ENCODE assay signal across 21 cellular contexts in the genomic region with DNA sequence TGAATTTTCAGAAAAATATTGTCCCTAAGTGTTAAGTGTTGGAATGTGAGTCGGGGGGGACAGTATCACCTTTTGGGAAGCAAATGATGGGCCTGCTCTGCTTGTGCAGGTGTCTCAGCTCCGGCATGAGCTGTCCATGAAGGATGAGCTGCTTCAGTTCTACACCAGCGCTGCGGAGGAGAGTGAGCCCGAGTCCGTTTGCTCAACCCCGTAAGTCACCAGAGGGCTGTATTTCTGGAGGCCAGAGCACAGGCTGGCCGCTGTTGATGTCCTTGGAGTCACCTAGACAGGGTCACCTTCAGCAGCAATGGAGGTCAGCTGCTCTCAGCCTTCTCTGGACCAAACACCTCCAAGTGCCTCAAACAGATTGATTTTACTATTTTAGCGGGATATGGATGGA.
"Had no signal": no experiment of that assay in that cellular context is flagged by ENCODE, and none has a peak within 500 bp of the region (broad histone marks: within the 10 kb centered on the region; RNA-seq: fewer than 3 reads in every experiment).

No MANE protein-coding gene starts in this region.

- H3K9me3 ChIP-seq: left lung, prostate gland, right lobe of liver, spleen, tibial artery, uterus had no signal

- H3K4me1 ChIP-seq: prostate gland, uterus had no signal

- H3K27me3 ChIP-seq: cardiac muscle cell, left lung, right lobe of liver, spleen, tibial artery, uterus had no signal

- H3K27ac ChIP-seq: cardiac muscle cell, left lung, prostate gland, right lobe of liver, spleen, tibial artery, uterus had no signal

- DNase-seq: activated CD4-positive, alpha-beta memory T cell treated with anti-CD3 and anti-CD28 coated beads, Interleukin-2, amount 10 ng/mL, durations not matched to agents 7 days and 5 days; activated CD4-positive, alpha-beta T cell treated with anti-CD3 and anti-CD28 coated beads for 48 hours; activated CD4-positive, CD25-positive, alpha-beta regulatory T cell; activated T-cell treated with anti-CD3 and anti-CD28 coated beads, Interleukin-2, amount 50 U/mL, for 1 hour; amygdala; foreskin fibroblast; kidney; left lung; right lobe of liver; spleen; stimulated activated CD4-positive, alpha-beta T cell treated with anti-CD3 and anti-CD28 coated beads, Interleukin-4, amount 100 ng/mL, for 4 hours; stimulated activated naive B cell treated with anti-CD40 and anti-IgM and Interleukin-4, amounts not matched to agents 10 μg/mL and 1 μg/mL and 100 μg/mL, for 72 hours; T-helper 1 cell; T-helper 9 cell; tibial artery; uterus had no signal

- H3K36me3 ChIP-seq: prostate gland, uterus had no signal

- H3K9me3 Mint-ChIP-seq: activated CD4-positive, alpha-beta memory T cell treated with anti-CD3 and anti-CD28 coated beads, Interleukin-2, amount 10 ng/mL, durations not matched to agents 7 days and 5 days; activated naive CD4-positive, alpha-beta T cell treated with anti-CD3 and anti-CD28 coated beads, Interleukin-2, amount 50 U/mL, for 24 hours; activated T-helper 2 cell treated with anti-CD3 and anti-CD28 coated beads, Interferon-gamma antibody, Interleukin-2, Interleukin-4, amounts not matched to agents 10 μg/mL and 5 μg/mL and 100 μg/mL, durations not matched to agents 14 hours and 24 hours and 36 hours; stimulated activated naive B cell treated with anti-CD40 and anti-IgM and Interleukin-4, amounts not matched to agents 10 μg/mL and 1 μg/mL and 100 μg/mL, for 72 hours had no signal

- H3K27ac Mint-ChIP-seq: activated CD4-positive, alpha-beta memory T cell treated with anti-CD3 and anti-CD28 coated beads, Interleukin-2, amount 10 ng/mL, durations not matched to agents 7 days and 5 days; activated naive CD4-positive, alpha-beta T cell treated with anti-CD3 and anti-CD28 coated beads, Interleukin-2, amount 50 U/mL, for 24 hours had no signal

- H3K4me3 Mint-ChIP-seq: activated CD4-positive, alpha-beta memory T cell treated with anti-CD3 and anti-CD28 coated beads, Interleukin-2, amount 10 ng/mL, durations not matched to agents 7 days and 5 days; activated naive CD4-positive, alpha-beta T cell treated with anti-CD3 and anti-CD28 coated beads, Interleukin-2, amount 50 U/mL, for 24 hours; stimulated activated naive B cell treated with anti-CD40 and anti-IgM and Interleukin-4, amounts not matched to agents 10 μg/mL and 1 μg/mL and 100 μg/mL, for 72 hours had no signal

- H3K4me3 ChIP-seq: cardiac muscle cell, left lung, prostate gland, right lobe of liver, spleen, tibial artery, uterus had no signal

- H3K27me3 Mint-ChIP-seq: activated CD4-positive, alpha-beta memory T cell treated with anti-CD3 and anti-CD28 coated beads, Interleukin-2, amount 10 ng/mL, durations not matched to agents 7 days and 5 days; activated naive CD4-positive, alpha-beta T cell treated with anti-CD3 and anti-CD28 coated beads, Interleukin-2, amount 50 U/mL, for 24 hours; stimulated activated naive B cell treated with anti-CD40 and anti-IgM and Interleukin-4, amounts not matched to agents 10 μg/mL and 1 μg/mL and 100 μg/mL, for 72 hours had no signal

- ATAC-seq: left lung; SK-N-SH treated with all-trans-retinoic acid at 6 μM for 48 hours; stimulated activated naive B cell treated with anti-CD40 and anti-IgM and Interleukin-4, amounts not matched to agents 10 μg/mL and 1 μg/mL and 100 μg/mL, for 72 hours had no signal
